9 cellular contexts compared by ENCODE assay signal in the genomic region with DNA sequence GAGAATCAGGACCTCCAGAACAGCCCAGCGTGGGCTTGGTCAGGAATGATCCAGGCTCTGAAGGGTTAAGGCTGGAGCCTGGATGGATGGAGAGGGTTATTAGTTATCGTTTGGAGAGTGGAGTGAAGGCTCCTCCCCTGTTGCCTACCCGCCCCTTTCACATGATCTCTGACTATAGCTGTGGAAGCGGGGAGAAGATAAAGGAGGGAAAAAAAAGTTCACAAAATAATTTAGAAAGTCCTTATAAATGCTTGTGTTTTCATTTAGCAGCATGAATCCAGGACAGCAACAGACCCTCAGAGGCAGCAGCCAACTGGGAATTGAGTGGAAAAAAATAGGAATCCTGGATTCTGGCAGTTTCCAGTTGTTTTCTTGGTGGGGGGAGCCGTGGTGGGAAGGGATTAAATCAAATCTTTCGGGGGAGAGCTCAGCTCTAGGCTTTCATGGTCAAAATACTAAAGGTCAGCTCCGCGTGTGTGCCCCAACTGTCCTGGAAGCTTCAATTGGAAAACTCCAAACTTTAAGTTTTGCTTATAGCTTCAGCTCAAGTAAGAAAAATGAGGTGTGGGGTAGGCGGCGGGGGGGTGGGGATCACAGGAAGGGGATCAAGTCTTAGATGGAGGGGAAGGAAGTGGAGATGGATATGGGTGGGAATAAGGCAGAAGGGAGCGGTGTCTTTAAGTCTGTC. TPM values are rescaled to one million over a fixed set of nuclear protein-coding genes. Genes with fewer than 3 reads are reported as not detected.
DNase-seq lines count a peak whose midpoint lies in the region; ATAC-seq and TF ChIP-seq lines count a peak whose summit lies in the region.
"Had no signal": no experiment of that assay in that cellular context is flagged by ENCODE, and none has a peak within 500 bp of the region (broad histone marks: within the 10 kb centered on the region; RNA-seq: fewer than 3 reads in every experiment).

No MANE protein-coding gene starts in this region.

- no peak overlapping the region for H3K23ac ChIP-seq in mesenchymal stem cell (ENCODE audit: low read length in 2 of 2)

- no peaks in the 10 kb centered on the region for H3K79me2 ChIP-seq in KMS-11 (ENCODE audit: insufficient read depth, low read depth)

- H2AK5ac ChIP-seq in mesenchymal stem cell (ENCODE audit: low read length, severe bottlenecking) = peak overlapping the region; percentile 26

- CTCF ChIA-PET in activated CD8-positive, alpha-beta T cell treated with anti-CD3 and anti-CD28 coated beads, Interleukin-2, amount 10 ng/mL, durations not matched to agents 7 days and 5 days (lab: Charles Lee) = interaction anchor here (0.9 kb wide), 1 partner anchor 18 kb away, joined by 3 read pairs; no protein-coding TSS in a partner anchor

- peak overlapping the region; percentile 5 for H4K91ac ChIP-seq in mesenchymal stem cell (ENCODE audit: low read length)

- POLR2A ChIA-PET in activated CD8-positive, alpha-beta T cell treated with anti-CD3 and anti-CD28 coated beads, Interleukin-2, amount 10 ng/mL, durations not matched to agents 7 days and 5 days (lab: Charles Lee) = no interaction called here

- TF ChIP-seq CTCF in KMS-11 (conservative IDR thresholded peaks at IDR 0.05; ENCODE audit: low read depth, low read length) (no peak), colonic mucosa (IDR thresholded peaks at IDR 0.05) (no peak), upper lobe of left lung (IDR thresholded peaks at IDR 0.05) (no peak)

- peak overlapping the region; percentile 93 for H2BK120ac ChIP-seq in mesenchymal stem cell (ENCODE audit: low read depth, low read length)

- peak overlapping the region; percentile 53 for H4K8ac ChIP-seq in mesenchymal stem cell (ENCODE audit: low read length)

- peak overlapping the region; percentile 54 for H2BK5ac ChIP-seq in mesenchymal stem cell (ENCODE audit: low read depth, low read length, poor library complexity, severe bottlenecking)

- peak overlapping the region; percentile 71 to 94 for H2BK12ac ChIP-seq in mesenchymal stem cell (ENCODE audit: low read length in 2 of 2)

- H3K36me3 Mint-ChIP-seq in activated CD8-positive, alpha-beta T cell treated with anti-CD3 and anti-CD28 coated beads, Interleukin-2, amount 10 ng/mL, durations not matched to agents 7 days and 5 days (ENCODE audit: low read depth) = no peaks in the 10 kb centered on the region
- H3K36me3 Mint-ChIP-seq in T-helper 2 cell treated with Interferon-gamma antibody and Interleukin-4, amounts not matched to agents 5 μg/mL and 100 μg/mL, for 36 hours (ENCODE audit: low read depth) = no peaks in the 10 kb centered on the region

- H2AFZ ChIP-seq in KMS-11 (ENCODE audit: low read depth) (no peak overlapping the region), mesenchymal stem cell (ENCODE audit: low read depth, low read length) (no peak overlapping the region)

- peaks cover 6% of the 10 kb centered on the region for H3K79me1 ChIP-seq in mesenchymal stem cell (replicated peaks; ENCODE audit: low read length, poor library complexity, severe bottlenecking)

- H3K4ac ChIP-seq in mesenchymal stem cell (ENCODE audit: low read depth in 1 of 2, low read length in 2 of 2) = peak overlapping the region in 1 of 2 experiments; percentile 71

- no peaks in the 10 kb centered on the region for H3K9me3 ChIP-seq in colonic mucosa
- no peaks in the 10 kb centered on the region for H3K9me3 ChIP-seq in mesenchymal stem cell (ENCODE audit: control insufficient read depth, low read length)
- no peaks in the 10 kb centered on the region for H3K9me3 ChIP-seq in upper lobe of left lung
- H3K9me3 ChIP-seq: neutrophil had no signal

- DNase-seq in colonic mucosa (no peak), mesenchymal stem cell (peak; percentile 75), upper lobe of left lung (no peak), SIG-M5 treated with dmso at 0.1 percent for 504 hours (lab: John Stamatoyannopoulos, UW; ENCODE audit: unreplicated experiment) (no peak)
- no peak for DNase-seq in activated CD8-positive, alpha-beta T cell treated with anti-CD3 and anti-CD28 coated beads, Interleukin-2, amount 10 ng/mL, durations not matched to agents 7 days and 5 days
- DNase-seq in T-helper 2 cell treated with Interferon-gamma antibody and Interleukin-4, amounts not matched to agents 5 μg/mL and 100 μg/mL, for 36 hours (ENCODE audit: low spot score) = no peak

- 66% methylated on average over 8 of the region's 11 CpGs for WGBS in mesenchymal stem cell
- WGBS in upper lobe of left lung, 2 donors = 50 to 60% methylated on average over 11 of the region's 11 CpGs

- H3K4me3 ChIP-seq in KMS-11 (IDR thresholded peaks at IDR 0.05; ENCODE audit: insufficient read depth, low read depth, low read length) (no peak overlapping the region), colonic mucosa (peak overlapping the region; percentile 18), mesenchymal stem cell (ENCODE audit: insufficient read depth in 1 of 2, low read depth in 1 of 2, low read length in 2 of 2) (peak overlapping the region in 1 of 2 experiments; percentile 97), upper lobe of left lung (peak overlapping the region in 3 of 4 donors; percentile 25 to 43 (median 40))

- H3K9ac ChIP-seq in KMS-11 = no peak overlapping the region
- no peak overlapping the region for H3K9ac ChIP-seq in colonic mucosa (ENCODE audit: low read depth in 2 of 2, low read length in 2 of 2)
- H3K9ac ChIP-seq in mesenchymal stem cell (ENCODE audit: low read length) = peak overlapping the region; percentile 96

- H4K20me1 ChIP-seq in KMS-11 (ENCODE audit: insufficient read depth) = no peaks in the 10 kb centered on the region

- peak overlapping the region; percentile 60 to 88 for H3K18ac ChIP-seq in mesenchymal stem cell (ENCODE audit: low read depth in 1 of 2, low read length in 2 of 2)

- TF ChIP-seq POLR2A in upper lobe of left lung (IDR thresholded peaks at IDR 0.05) = no peak

- H3K4me3 Mint-ChIP-seq in activated CD8-positive, alpha-beta T cell treated with anti-CD3 and anti-CD28 coated beads, Interleukin-2, amount 10 ng/mL, durations not matched to agents 7 days and 5 days = no peak overlapping the region
- no peak overlapping the region for H3K4me3 Mint-ChIP-seq in T-helper 2 cell treated with Interferon-gamma antibody and Interleukin-4, amounts not matched to agents 5 μg/mL and 100 μg/mL, for 36 hours

- no peak for TF ChIP-seq EP300 in upper lobe of left lung (IDR thresholded peaks at IDR 0.05)

- peak overlapping the region; percentile 82 for H2BK15ac ChIP-seq in mesenchymal stem cell (ENCODE audit: low read depth, poor library complexity, severe bottlenecking)

- H3K4me1 Mint-ChIP-seq in activated CD8-positive, alpha-beta T cell treated with anti-CD3 and anti-CD28 coated beads, Interleukin-2, amount 10 ng/mL, durations not matched to agents 7 days and 5 days (ENCODE audit: low read depth) = no peaks in the 10 kb centered on the region
- H3K4me1 Mint-ChIP-seq in T-helper 2 cell treated with Interferon-gamma antibody and Interleukin-4, amounts not matched to agents 5 μg/mL and 100 μg/mL, for 36 hours (ENCODE audit: low read depth) = no peaks in the 10 kb centered on the region

- H3K4me2 ChIP-seq in KMS-11 (no peak overlapping the region), mesenchymal stem cell (ENCODE audit: low read length, poor library complexity, severe bottlenecking) (peak overlapping the region; percentile 35)

- peaks cover 5% of the 10 kb centered on the region for H3K27me3 Mint-ChIP-seq in activated CD8-positive, alpha-beta T cell treated with anti-CD3 and anti-CD28 coated beads, Interleukin-2, amount 10 ng/mL, durations not matched to agents 7 days and 5 days (ENCODE audit: low read depth)
- peaks cover 6% of the 10 kb centered on the region for H3K27me3 Mint-ChIP-seq in T-helper 2 cell treated with Interferon-gamma antibody and Interleukin-4, amounts not matched to agents 5 μg/mL and 100 μg/mL, for 36 hours (ENCODE audit: low read depth)

- no peak overlapping the region for H3K14ac ChIP-seq in mesenchymal stem cell (ENCODE audit: low read length in 2 of 2)

- H3K9me3 Mint-ChIP-seq in activated CD8-positive, alpha-beta T cell treated with anti-CD3 and anti-CD28 coated beads, Interleukin-2, amount 10 ng/mL, durations not matched to agents 7 days and 5 days (ENCODE audit: insufficient read depth) = no peaks in the 10 kb centered on the region
- H3K9me3 Mint-ChIP-seq in T-helper 2 cell treated with Interferon-gamma antibody and Interleukin-4, amounts not matched to agents 5 μg/mL and 100 μg/mL, for 36 hours = no peaks in the 10 kb centered on the region

- ATAC-seq in upper lobe of left lung (ENCODE audit: low FRiP score in 2 of 2) (peak in 1 of 2 donors; percentile 68), GM21390 (IDR thresholded peaks at IDR 0.05; ENCODE audit: unreplicated experiment) (no peak)
- ATAC-seq in activated CD8-positive, alpha-beta T cell treated with anti-CD3 and anti-CD28 coated beads, Interleukin-2, amount 10 ng/mL, durations not matched to agents 7 days and 5 days = no peak

- H3K27me3 ChIP-seq in KMS-11 (ENCODE audit: insufficient read depth, low read depth) (no peaks in the 10 kb centered on the region), colonic mucosa (no peaks in the 10 kb centered on the region), mesenchymal stem cell (ENCODE audit: control insufficient read depth in 1 of 2, insufficient read depth in 1 of 2, low read length in 2 of 2) (no peaks in the 10 kb centered on the region), upper lobe of left lung (no peaks in the 10 kb centered on the region)

- H3K27ac Mint-ChIP-seq in activated CD8-positive, alpha-beta T cell treated with anti-CD3 and anti-CD28 coated beads, Interleukin-2, amount 10 ng/mL, durations not matched to agents 7 days and 5 days = no peak overlapping the region
- no peak overlapping the region for H3K27ac Mint-ChIP-seq in T-helper 2 cell treated with Interferon-gamma antibody and Interleukin-4, amounts not matched to agents 5 μg/mL and 100 μg/mL, for 36 hours

- H3K27ac ChIP-seq in KMS-11 = peak overlapping the region; percentile 40; the same call in 1 of the 2 replicates
- H3K27ac ChIP-seq in colonic mucosa = peak overlapping the region; percentile 73
- H3K27ac ChIP-seq in mesenchymal stem cell (ENCODE audit: low read length, poor library complexity, severe bottlenecking) = peak overlapping the region; percentile 95
- peak overlapping the region; percentile 41 to 78 (median 63) for H3K27ac ChIP-seq in upper lobe of left lung
- H3K27ac ChIP-seq: neutrophil had no signal

- H3K36me3 ChIP-seq in KMS-11 (ENCODE audit: insufficient read depth) (no peaks in the 10 kb centered on the region), colonic mucosa (no peaks in the 10 kb centered on the region), mesenchymal stem cell (ENCODE audit: control insufficient read depth in 1 of 2, insufficient read depth in 2 of 2, low read depth in 1 of 2, low read length in 2 of 2) (no peaks in the 10 kb centered on the region), upper lobe of left lung (no peaks in the 10 kb centered on the region)
- H3K36me3 ChIP-seq: neutrophil had no signal

- intact Hi-C loops in colonic mucosa (cut with DNase I) = loop anchor here (5.0 kb wide), 1 partner anchor 46 kb away; no protein-coding TSS in a partner anchor

- peaks cover 65% of the 10 kb centered on the region for H3K4me1 ChIP-seq in KMS-11 (ENCODE audit: low read depth, poor library complexity, severe bottlenecking)
- H3K4me1 ChIP-seq in colonic mucosa = no peaks in the 10 kb centered on the region
- peaks cover 12% of the 10 kb centered on the region for H3K4me1 ChIP-seq in mesenchymal stem cell (ENCODE audit: control insufficient read depth, insufficient read depth, low read depth, low read length)
- peaks cover 0 to 3% (median 0%) of the 10 kb centered on the region in 4 donors for H3K4me1 ChIP-seq in upper lobe of left lung

RNA-seq across cellular contexts. Expression of gene DDR2, which starts 0.6 kb away (rescaled TPM):
- total RNA-seq in colonic mucosa = 10 to 100 TPM in 1 of 2 donors, 1 to 10 TPM in 1; 7.6 to 26.5 TPM
- 25.2 TPM for polyA plus RNA-seq in mesenchymal stem cell (2013, experiment 1 of 2)
- 23.9 TPM for polyA plus RNA-seq in mesenchymal stem cell (2013, experiment 2 of 2)
- 10 to 100 TPM; 10.5 to 53.3 (median 23.0) TPM for total RNA-seq in upper lobe of left lung
- under 1 TPM; 0.08 TPM for total RNA-seq in activated CD8-positive, alpha-beta T cell treated with anti-CD3 and anti-CD28 coated beads, Interleukin-2, amount 10 ng/mL, durations not matched to agents 7 days and 5 days

Comparison
In these comparisons a context has a peak if more than half of its experiments do, and no peak if none do; other contexts are left out.
1. H3K27ac ChIP-seq: peak in every context shown above with its lines; median percentile 95 in mesenchymal stem cell; 73 in colonic mucosa; 63 in upper lobe of left lung; 40 in KMS-11.
2. RNA of gene DDR2, which starts 0.6 kb away (total RNA-seq): 7.6 to 26.5 TPM in colonic mucosa and 10.5 to 53.3 TPM in upper lobe of left lung; 0.08 TPM in activated CD8-positive, alpha-beta T cell treated with anti-CD3 and anti-CD28 coated beads, Interleukin-2, amount 10 ng/mL, durations not matched to agents 7 days and 5 days; every median in the first group is over 4 times any median in the second.